14 cellular contexts compared by ENCODE assay signal in the genomic region with DNA sequence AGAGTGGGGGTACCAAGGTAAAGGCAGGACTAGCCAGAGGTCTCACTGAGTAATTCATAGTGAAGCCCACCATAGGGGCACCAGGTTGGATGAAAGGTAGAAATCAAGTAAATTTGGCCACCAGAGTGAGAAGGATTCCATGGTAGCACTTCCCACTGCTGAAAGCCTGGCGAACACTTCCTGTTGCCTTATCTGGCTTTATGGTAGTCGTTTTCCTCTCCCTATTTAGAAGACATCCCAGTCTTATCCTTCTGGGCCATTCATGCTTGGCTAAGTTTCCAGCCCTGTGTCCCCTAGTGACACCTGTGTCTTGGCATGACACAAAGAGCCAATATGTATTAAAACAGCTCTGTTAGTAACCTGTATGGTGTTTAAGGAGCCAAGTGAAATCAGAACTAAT.
A peak's percentile ranks its signal among the peaks of the same experiment; 100 is the strongest.
DNase-seq lines count a peak whose midpoint lies in the region; ATAC-seq and TF ChIP-seq lines count a peak whose summit lies in the region.
"Had no signal": no experiment of that assay in that cellular context is flagged by ENCODE, and none has a peak within 500 bp of the region (broad histone marks: within the 10 kb centered on the region; RNA-seq: fewer than 3 reads in every experiment).

No MANE protein-coding gene starts in this region.

- peak overlapping the region; percentile 46 for H2AK5ac ChIP-seq in mesenchymal stem cell (ENCODE audit: low read length, severe bottlenecking)

- 79% methylated on average over 2 of the region's 2 CpGs for WGBS in mesenchymal stem cell
- 63% methylated on average over 2 of the region's 2 CpGs for WGBS in urinary bladder

- CTCF ChIA-PET in MCF 10A (lab: Yijun Ruan, JAX) = interaction anchor here (0.8 to 1.2 kb wide), 5 partner anchors 11 to 248 kb away, joined by 3 to 8 read pairs (median 4); a partner anchor contains a TSS

- no peaks in the 10 kb centered on the region for H3K27me3 Mint-ChIP-seq in MCF 10A (ENCODE audit: insufficient read depth, unreplicated experiment)

- H3K27ac ChIP-seq in mesenchymal stem cell (ENCODE audit: low read length, poor library complexity, severe bottlenecking) (peak overlapping the region; percentile 4), urinary bladder (ENCODE audit: low read depth) (peak overlapping the region; percentile 40)

- H3K14ac ChIP-seq in mesenchymal stem cell (ENCODE audit: low read length in 2 of 2) = no peak overlapping the region

- peaks cover 43% of the 10 kb centered on the region for H3K4me1 Mint-ChIP-seq in MCF 10A (ENCODE audit: insufficient read depth, unreplicated experiment)

- peak overlapping the region; percentile 45 for H2BK120ac ChIP-seq in mesenchymal stem cell (ENCODE audit: low read depth, low read length)

- peak overlapping the region; percentile 45 to 73 for H3K4ac ChIP-seq in mesenchymal stem cell (ENCODE audit: low read depth in 1 of 2, low read length in 2 of 2)

- H3K4me1 ChIP-seq in mesenchymal stem cell (ENCODE audit: control insufficient read depth, insufficient read depth, low read depth, low read length) (peaks cover 6% of the 10 kb centered on the region), urinary bladder (ENCODE audit: insufficient read depth) (peaks cover 1% of the 10 kb centered on the region)

- intact Hi-C loops in MCF 10A (cut with micrococcal nuclease) = loop anchor here (2.0 kb wide), 1 partner anchor 247 kb away; a partner anchor contains a TSS

- H2BK5ac ChIP-seq in mesenchymal stem cell (ENCODE audit: low read depth, low read length, poor library complexity, severe bottlenecking) = no peak overlapping the region

- peak overlapping the region in 1 of 2 experiments; percentile 34 for H3K4me3 ChIP-seq in mesenchymal stem cell (ENCODE audit: insufficient read depth in 1 of 2, low read depth in 1 of 2, low read length in 2 of 2)
- no peak overlapping the region for H3K4me3 ChIP-seq in urinary bladder (ENCODE audit: low read depth, low read length)
- H3K4me3 ChIP-seq: coronary artery had no signal

- TF ChIP-seq CTCF in MCF 10A (IDR thresholded peaks at IDR 0.05; ENCODE audit: unreplicated experiment) = no peak

- H2AFZ ChIP-seq in mesenchymal stem cell (ENCODE audit: low read depth, low read length) = no peak overlapping the region

- H3K18ac ChIP-seq in mesenchymal stem cell (ENCODE audit: low read depth in 1 of 2, low read length in 2 of 2) = peak overlapping the region; percentile 31 to 64

- H3K23ac ChIP-seq in mesenchymal stem cell (ENCODE audit: low read length in 2 of 2) = no peak overlapping the region

- no peak overlapping the region for H2BK15ac ChIP-seq in mesenchymal stem cell (ENCODE audit: low read depth, poor library complexity, severe bottlenecking)

- no peaks in the 10 kb centered on the region for H3K9me3 ChIP-seq in mesenchymal stem cell (ENCODE audit: control insufficient read depth, low read length)

- no peaks in the 10 kb centered on the region for H3K36me3 Mint-ChIP-seq in MCF 10A (ENCODE audit: insufficient read depth, unreplicated experiment)

- no peak overlapping the region for H3K4me2 ChIP-seq in mesenchymal stem cell (ENCODE audit: low read length, poor library complexity, severe bottlenecking)

- no peak for ATAC-seq in HG02852 (IDR thresholded peaks at IDR 0.05; ENCODE audit: unreplicated experiment)

- peak overlapping the region; percentile 41 to 68 for H2BK12ac ChIP-seq in mesenchymal stem cell (ENCODE audit: low read length in 2 of 2)

- H3K36me3 ChIP-seq in mesenchymal stem cell (ENCODE audit: control insufficient read depth in 1 of 2, insufficient read depth in 2 of 2, low read depth in 1 of 2, low read length in 2 of 2) = no peaks in the 10 kb centered on the region
- H3K36me3 ChIP-seq in urinary bladder (ENCODE audit: insufficient read depth) = no peaks in the 10 kb centered on the region

- H3K4me3 Mint-ChIP-seq in MCF 10A (ENCODE audit: unreplicated experiment) = peak overlapping the region; percentile 30
- H3K4me3 Mint-ChIP-seq: HFFc6 had no signal

- H3K9ac ChIP-seq in mesenchymal stem cell (ENCODE audit: low read length) = no peak overlapping the region

- no peaks in the 10 kb centered on the region for H3K27me3 ChIP-seq in mesenchymal stem cell (ENCODE audit: control insufficient read depth in 1 of 2, insufficient read depth in 1 of 2, low read length in 2 of 2)

- DNase-seq in NCI-H2029 (lab: John Stamatoyannopoulos, UW) (peak; percentile 18), NCI-H2029 treated with DMSO at 0.1 percent for 48 hours (lab: John Stamatoyannopoulos, UW) (no peak), MCF 10A (ENCODE audit: unreplicated experiment) (no peak), mesenchymal stem cell (no peak), islet precursor cell (no peak), cerebellum (ENCODE audit: low spot score) (no peak)
- DNase-seq: ACHN; activated CD8-positive, alpha-beta memory T cell treated with anti-CD3 and anti-CD28 coated beads for 24 hours; stimulated activated CD4-positive, alpha-beta T cell treated with anti-CD3 and anti-CD28 coated beads, Interleukin-4, amount 100 ng/mL, for 4 hours; stimulated activated naive CD4-positive, alpha-beta T cell had no signal

- BruUV-seq in MCF 10A (replicated peaks; lab: Mats Ljungman, UMichigan) = no TSS peak

- H4K8ac ChIP-seq in mesenchymal stem cell (ENCODE audit: low read length) = peak overlapping the region; percentile 59

- H4K91ac ChIP-seq in mesenchymal stem cell (ENCODE audit: low read length) = peak overlapping the region; percentile 15

- H3K79me1 ChIP-seq in mesenchymal stem cell (replicated peaks; ENCODE audit: low read length, poor library complexity, severe bottlenecking) = no peaks in the 10 kb centered on the region

- POLR2A ChIA-PET in MCF 10A (lab: Yijun Ruan, JAX) = interaction anchor here (0.6 to 8.5 kb wide), 21 partner anchors 8 to 1746 kb away, joined by 3 to 98 read pairs (median 7); no protein-coding TSS in a partner anchor

- no peaks in the 10 kb centered on the region for H3K9me3 Mint-ChIP-seq in MCF 10A (ENCODE audit: unreplicated experiment)

- H3K27ac Mint-ChIP-seq in MCF 10A (ENCODE audit: low read depth, unreplicated experiment) = peak overlapping the region; percentile 76
- H3K27ac Mint-ChIP-seq: HFFc6 had no signal
